In genomic region chr1:12614402-12615165, GRCh38 we compare ENCODE assay signal across 10 cellular contexts. TPM values are rescaled to one million over a fixed set of nuclear protein-coding genes. Genes with fewer than 3 reads are reported as not detected.
DNase-seq lines count a peak whose midpoint lies in the region; ATAC-seq and TF ChIP-seq lines count a peak whose summit lies in the region.
"Had no signal": no experiment of that assay in that cellular context is flagged by ENCODE, and none has a peak within 500 bp of the region (broad histone marks: within the 10 kb centered on the region; RNA-seq: fewer than 3 reads in every experiment).

No MANE protein-coding gene starts in this region.

- H3K36me3 ChIP-seq in DND-41 (ENCODE audit: insufficient read depth, low read length) (peaks cover 34% of the 10 kb centered on the region), gastroesophageal sphincter (peaks cover 0 to 41% of the 10 kb centered on the region in 2 donors)

- peaks cover 63% of the 10 kb centered on the region for H3K4me1 Mint-ChIP-seq in activated CD8-positive, alpha-beta T cell treated with anti-CD3 and anti-CD28 coated beads, Interleukin-2, amount 10 ng/mL, durations not matched to agents 7 days and 5 days (ENCODE audit: low read depth)
- peaks cover 29% of the 10 kb centered on the region for H3K4me1 Mint-ChIP-seq in endothelial cell (ENCODE audit: unreplicated experiment)

- H3K9ac ChIP-seq in DND-41 (ENCODE audit: low read depth, low read length) = peak overlapping the region; percentile 65; the same call in 1 of the 2 replicates

- POLR2A ChIA-PET in activated CD8-positive, alpha-beta T cell treated with anti-CD3 and anti-CD28 coated beads, Interleukin-2, amount 10 ng/mL, durations not matched to agents 7 days and 5 days (lab: Charles Lee) = interaction anchor here (1.1 to 4.8 kb wide), 5 partner anchors 11 to 706 kb away, joined by 3 to 55 read pairs (median 11); no protein-coding TSS in a partner anchor

- H3K4me1 ChIP-seq in DND-41 (ENCODE audit: insufficient read depth, low read length) = peaks cover 53% of the 10 kb centered on the region
- peaks cover 0 to 65% (median 21%) of the 10 kb centered on the region in 3 donors for H3K4me1 ChIP-seq in gastroesophageal sphincter

- peak overlapping the region; percentile 92 for H3K27ac Mint-ChIP-seq in activated CD8-positive, alpha-beta T cell treated with anti-CD3 and anti-CD28 coated beads, Interleukin-2, amount 10 ng/mL, durations not matched to agents 7 days and 5 days
- no peak overlapping the region for H3K27ac Mint-ChIP-seq in endothelial cell (ENCODE audit: unreplicated experiment)
- H3K27ac Mint-ChIP-seq: memory B cell had no signal

- no peaks in the 10 kb centered on the region for H3K9me3 Mint-ChIP-seq in activated CD8-positive, alpha-beta T cell treated with anti-CD3 and anti-CD28 coated beads, Interleukin-2, amount 10 ng/mL, durations not matched to agents 7 days and 5 days (ENCODE audit: insufficient read depth)
- no peaks in the 10 kb centered on the region for H3K9me3 Mint-ChIP-seq in endothelial cell (ENCODE audit: unreplicated experiment)
- H3K9me3 Mint-ChIP-seq: memory B cell had no signal

- TF ChIP-seq EP300 in gastroesophageal sphincter (IDR thresholded peaks at IDR 0.05) = no peak

- H3K27me3 ChIP-seq in DND-41 (ENCODE audit: insufficient read depth, low read length, poor library complexity) = peaks cover 5% of the 10 kb centered on the region
- H3K27me3 ChIP-seq in gastroesophageal sphincter = no peaks in the 10 kb centered on the region

- ATAC-seq in DND-41 (ENCODE audit: insufficient read depth, low read depth) = no peak
- no peak for ATAC-seq in activated CD8-positive, alpha-beta T cell treated with anti-CD3 and anti-CD28 coated beads, Interleukin-2, amount 10 ng/mL, durations not matched to agents 7 days and 5 days
- no peak for ATAC-seq in gastroesophageal sphincter
- ATAC-seq in HG03280 (IDR thresholded peaks at IDR 0.05; ENCODE audit: unreplicated experiment) = no peak
- no peak for ATAC-seq in GM18517 (IDR thresholded peaks at IDR 0.05; ENCODE audit: unreplicated experiment)

- H3K4me3 ChIP-seq in DND-41 (ENCODE audit: low read depth in 1 of 2, low read length in 2 of 2) (peak overlapping the region in 1 of 2 experiments; percentile 60; a peak in 2 of 4 replicates), gastroesophageal sphincter (peak overlapping the region; percentile 94 to 97), skin epidermis (peak overlapping the region in 5 of 7 experiments; percentile 11 to 73 (median 58))

- 41 to 57% methylated on average over 4 of the region's 7 CpGs for WGBS in gastroesophageal sphincter (ENCODE audit: low coverage in 1 of 2), 2 donors

- peaks cover 70% of the 10 kb centered on the region for H3K36me3 Mint-ChIP-seq in activated CD8-positive, alpha-beta T cell treated with anti-CD3 and anti-CD28 coated beads, Interleukin-2, amount 10 ng/mL, durations not matched to agents 7 days and 5 days (ENCODE audit: low read depth)
- H3K36me3 Mint-ChIP-seq in endothelial cell (ENCODE audit: low read depth, unreplicated experiment) = peaks cover 15% of the 10 kb centered on the region
- H3K36me3 Mint-ChIP-seq: memory B cell had no signal

- no peak for DNase-seq in DND-41
- DNase-seq in activated CD8-positive, alpha-beta T cell treated with anti-CD3 and anti-CD28 coated beads, Interleukin-2, amount 10 ng/mL, durations not matched to agents 7 days and 5 days = no peak
- no peak for DNase-seq in endothelial cell (ENCODE audit: low spot score)
- DNase-seq in stimulated activated CD4-positive, alpha-beta T cell treated with anti-CD3 and anti-CD28 coated beads, Interleukin-12 subunit alpha, Interleukin-12 subunit beta, amount 100 ng/mL, for 4 hours = no peak
- DNase-seq: SHP77 treated with DMSO at 0.1 percent for 48 hours had no signal

- H3K79me2 ChIP-seq in DND-41 (ENCODE audit: insufficient read depth, low read length) = peaks cover 74% of the 10 kb centered on the region

- TF ChIP-seq POLR2A in gastroesophageal sphincter (IDR thresholded peaks at IDR 0.05) = no peak

- no peaks in the 10 kb centered on the region for H3K9me3 ChIP-seq in DND-41 (ENCODE audit: insufficient read depth, low read length, severe bottlenecking)
- no peaks in the 10 kb centered on the region for H3K9me3 ChIP-seq in gastroesophageal sphincter

- peak overlapping the region; percentile 99 for H3K4me3 Mint-ChIP-seq in activated CD8-positive, alpha-beta T cell treated with anti-CD3 and anti-CD28 coated beads, Interleukin-2, amount 10 ng/mL, durations not matched to agents 7 days and 5 days
- no peak overlapping the region for H3K4me3 Mint-ChIP-seq in endothelial cell (ENCODE audit: unreplicated experiment)
- H3K4me3 Mint-ChIP-seq: memory B cell had no signal

- CTCF ChIA-PET in activated CD8-positive, alpha-beta T cell treated with anti-CD3 and anti-CD28 coated beads, Interleukin-2, amount 10 ng/mL, durations not matched to agents 7 days and 5 days (lab: Charles Lee) = interaction anchor here (0.9 to 7.6 kb wide), 8 partner anchors 12 to 339 kb away, joined by 3 to 103 read pairs (median 3); no protein-coding TSS in a partner anchor

- peak overlapping the region; percentile 68 for H3K4me2 ChIP-seq in DND-41 (ENCODE audit: insufficient read depth, low read length)

- TF ChIP-seq CTCF in DND-41 (IDR thresholded peaks at IDR 0.05; ENCODE audit: borderline replicate concordance, extremely low read depth, low read length, poor library complexity, severe bottlenecking) (no peak), gastroesophageal sphincter (IDR thresholded peaks at IDR 0.05) (no peak), endothelial cell (IDR thresholded peaks at IDR 0.05; ENCODE audit: unreplicated experiment) (no peak)

- H3K27ac ChIP-seq in DND-41 (ENCODE audit: low read length) (peak overlapping the region; percentile 90; the same call in 1 of the 2 replicates), gastroesophageal sphincter (peak overlapping the region; percentile 98 to 100 (median 98)), skin epidermis (peak overlapping the region in 18 of 21 experiments; percentile 56 to 95 (median 88))

- H4K20me1 ChIP-seq in DND-41 (ENCODE audit: insufficient read depth, low read length) = peaks cover 28% of the 10 kb centered on the region

- no peak overlapping the region for H2AFZ ChIP-seq in DND-41 (ENCODE audit: low read depth, low read length)

- H3K27me3 Mint-ChIP-seq in activated CD8-positive, alpha-beta T cell treated with anti-CD3 and anti-CD28 coated beads, Interleukin-2, amount 10 ng/mL, durations not matched to agents 7 days and 5 days (ENCODE audit: low read depth) = no peaks in the 10 kb centered on the region
- H3K27me3 Mint-ChIP-seq in endothelial cell (ENCODE audit: unreplicated experiment) = peaks cover 23% of the 10 kb centered on the region

RNA-seq across cellular contexts. Expression of gene DHRS3, which starts 3.4 kb away (rescaled TPM):
- total RNA-seq in activated CD8-positive, alpha-beta T cell treated with anti-CD3 and anti-CD28 coated beads, Interleukin-2, amount 10 ng/mL, durations not matched to agents 7 days and 5 days = 10 to 100 TPM; 86.8 to 89.5 TPM
- 100 to 1,000 TPM; 115 to 211 (median 186) TPM for total RNA-seq in gastroesophageal sphincter
- 5.7 TPM for total RNA-seq in endothelial cell (ENCODE audit: unreplicated experiment)

RNA-seq across cellular contexts. Expression of gene AADACL4, which starts 29.3 kb away (rescaled TPM):
- total RNA-seq in activated CD8-positive, alpha-beta T cell treated with anti-CD3 and anti-CD28 coated beads, Interleukin-2, amount 10 ng/mL, durations not matched to agents 7 days and 5 days = not detected
- total RNA-seq in gastroesophageal sphincter (not detected), endothelial cell (ENCODE audit: unreplicated experiment) (not detected)

Comparison
In these comparisons a context has a peak if more than half of its experiments do, and no peak if none do; other contexts are left out.
1. RNA of gene DHRS3, which starts 3.4 kb away (total RNA-seq): 115 to 211 TPM in gastroesophageal sphincter and 86.8 to 89.5 TPM in activated CD8-positive, alpha-beta T cell treated with anti-CD3 and anti-CD28 coated beads, Interleukin-2, amount 10 ng/mL, durations not matched to agents 7 days and 5 days; 5.7 TPM in endothelial cell (single experiment); every median in the first group is over 10 times any median in the second.
2. Peak in every context shown above with its lines, with median percentiles within 50 percentile points of each other: H3K27ac ChIP-seq.